ENCODE assay signal across 8 cellular contexts in genomic region chr14:102795060-102795925, GRCh38. TPM values are rescaled to one million over a fixed set of nuclear protein-coding genes. Genes with fewer than 3 reads are reported as not detected.
DNase-seq lines count a peak whose midpoint lies in the region; ATAC-seq and TF ChIP-seq lines count a peak whose summit lies in the region.

No MANE protein-coding gene starts in this region.

- H3K27me3 ChIP-seq in KMS-11 (ENCODE audit: insufficient read depth, low read depth) = no peaks in the 10 kb centered on the region
- H3K27me3 ChIP-seq in osteoblast (ENCODE audit: insufficient read depth, low read length) = no peaks in the 10 kb centered on the region

- H3K4me3 Mint-ChIP-seq in T-helper 17 cell = peak overlapping the region; percentile 43

- no peaks in the 10 kb centered on the region for H3K36me3 Mint-ChIP-seq in T-helper 17 cell (ENCODE audit: low read depth)

- H3K4me1 Mint-ChIP-seq in T-helper 17 cell = peaks cover 51% of the 10 kb centered on the region

- H3K36me3 ChIP-seq in KMS-11 (ENCODE audit: insufficient read depth) (no peaks in the 10 kb centered on the region), osteoblast (ENCODE audit: insufficient read depth, low read length) (peaks cover 3% of the 10 kb centered on the region)

- H3K4me1 ChIP-seq in KMS-11 (ENCODE audit: low read depth, poor library complexity, severe bottlenecking) (peaks cover 43% of the 10 kb centered on the region), osteoblast (ENCODE audit: insufficient read depth, low read length) (peaks cover 28% of the 10 kb centered on the region)

- H3K27me3 Mint-ChIP-seq in T-helper 17 cell = no peaks in the 10 kb centered on the region

- H4K20me1 ChIP-seq in KMS-11 (ENCODE audit: insufficient read depth) (peaks cover 6% of the 10 kb centered on the region; the same call in 1 of the 2 replicates), osteoblast (ENCODE audit: insufficient read depth, low read length) (peaks cover 48% of the 10 kb centered on the region)

- TF ChIP-seq CTCF in KMS-11 (conservative IDR thresholded peaks at IDR 0.05; ENCODE audit: low read depth, low read length) (no peak), fibroblast of pulmonary artery (IDR thresholded peaks at IDR 0.05; ENCODE audit: low read length, missing control alignments) (peak; percentile 61), osteoblast (IDR thresholded peaks at IDR 0.05; ENCODE audit: extremely low read depth, low read depth, low read length) (peak; percentile 45)

- ATAC-seq in T-helper 17 cell (peak; percentile 92), HG03521 (IDR thresholded peaks at IDR 0.05; ENCODE audit: unreplicated experiment) (no peak), HG03457 (IDR thresholded peaks at IDR 0.05; ENCODE audit: unreplicated experiment) (no peak), GM19455 (IDR thresholded peaks at IDR 0.05; ENCODE audit: unreplicated experiment) (no peak)

- no peak overlapping the region; the same call in 1 of the 2 replicates for H3K27ac ChIP-seq in KMS-11
- peak overlapping the region; percentile 81 for H3K27ac ChIP-seq in osteoblast (ENCODE audit: low read depth, low read length)

- peak overlapping the region; percentile 6; the same call in 1 of the 2 replicates for H3K4me2 ChIP-seq in KMS-11
- peak overlapping the region; percentile 76 for H3K4me2 ChIP-seq in osteoblast (ENCODE audit: insufficient read depth, low read length)

- H3K9ac ChIP-seq in KMS-11 = no peak overlapping the region

- no peaks in the 10 kb centered on the region for H3K9me3 ChIP-seq in T-helper 17 cell (ENCODE audit: control insufficient read depth, low read length, poor library complexity, severe bottlenecking)
- H3K9me3 ChIP-seq in osteoblast (ENCODE audit: low read depth, low read length) = peaks cover 5% of the 10 kb centered on the region

- H3K4me3 ChIP-seq in KMS-11 (IDR thresholded peaks at IDR 0.05; ENCODE audit: insufficient read depth, low read depth, low read length) (no peak overlapping the region), fibroblast of pulmonary artery (replicated peaks; ENCODE audit: low read depth, low read length) (peak overlapping the region; percentile 39), osteoblast (ENCODE audit: insufficient read depth, low read length) (peak overlapping the region; percentile 14)

- H3K79me2 ChIP-seq in KMS-11 (ENCODE audit: insufficient read depth, low read depth) (peaks cover 100% of the 10 kb centered on the region), osteoblast (ENCODE audit: insufficient read depth, low read length) (peaks cover 85% of the 10 kb centered on the region)

- peak overlapping the region; percentile 49 for H3K27ac Mint-ChIP-seq in T-helper 17 cell

- H2AFZ ChIP-seq in KMS-11 (ENCODE audit: low read depth) = no peak overlapping the region
- H2AFZ ChIP-seq in osteoblast (ENCODE audit: low read length) = peak overlapping the region; percentile 2

- DNase-seq in ELF-1 (ENCODE audit: low read depth, low spot score) = peak; percentile 63
- no peak for DNase-seq in T-helper 17 cell
- DNase-seq in fibroblast of pulmonary artery (ENCODE audit: low read depth) = peak; percentile 94
- DNase-seq in osteoblast (ENCODE audit: insufficient read length, low spot score, missing footprints) = peak; percentile 91

RNA-seq across cellular contexts. Expression of gene TRAF3, which starts 18.0 kb away (rescaled TPM):
- total RNA-seq in T-helper 17 cell = 10 to 100 TPM; 47.8 to 54.4 TPM
- total RNA-seq in osteoblast = 19.5 and 23.3 TPM in 2 replicates

Comparison
In these comparisons a context has a peak if more than half of its experiments do, and no peak if none do; other contexts are left out.
1. DNase-seq: peak in ELF-1 (single experiment), fibroblast of pulmonary artery (single experiment) and osteoblast (single experiment); none in T-helper 17 cell (0 of 3).